13 cellular contexts compared by ENCODE assay signal in the genomic region with DNA sequence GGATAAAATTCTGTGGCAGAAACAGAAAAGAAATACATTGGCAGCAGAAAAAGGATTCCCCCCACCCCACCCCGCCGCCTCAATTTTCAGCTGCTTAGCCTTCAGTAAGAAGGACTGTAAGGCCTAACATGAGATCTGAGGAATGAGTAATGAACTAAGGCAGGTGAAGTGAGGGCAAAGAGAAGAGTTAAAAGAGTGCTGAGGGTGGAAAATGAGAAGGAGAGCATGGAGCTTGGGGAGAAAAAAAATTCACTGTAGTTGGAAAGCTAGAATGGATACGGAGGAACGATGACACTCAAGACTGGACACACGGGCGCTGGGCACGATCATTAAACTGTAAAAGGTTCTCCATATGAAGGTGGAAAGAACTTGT. TPM values are rescaled to one million over a fixed set of nuclear protein-coding genes. Genes with fewer than 3 reads are reported as not detected.
DNase-seq lines count a peak whose midpoint lies in the region; ATAC-seq, FAIRE-seq and TF ChIP-seq lines count a peak whose summit lies in the region.
"Had no signal": no experiment of that assay in that cellular context is flagged by ENCODE, and none has a peak within 500 bp of the region (broad histone marks: within the 10 kb centered on the region; RNA-seq: fewer than 3 reads in every experiment).

No MANE protein-coding gene starts in this region.

- H3K27me3 ChIP-seq in AG04450 (ENCODE audit: control insufficient read depth, insufficient read depth, low read length) (no peaks in the 10 kb centered on the region), astrocyte (ENCODE audit: insufficient read depth, low read length) (peaks cover 3% of the 10 kb centered on the region), iPS-20b (ENCODE audit: insufficient read depth, low read length) (peaks cover 61% of the 10 kb centered on the region)

- H2AFZ ChIP-seq in astrocyte (ENCODE audit: low read depth, low read length): no peak overlapping the region

- no peaks in the 10 kb centered on the region for H3K79me2 ChIP-seq in astrocyte (ENCODE audit: insufficient read depth, low read length)

- H3K4me3 Mint-ChIP-seq in HFFc6: peak overlapping the region; percentile 94
- H3K4me3 Mint-ChIP-seq in astrocyte (ENCODE audit: unreplicated experiment): peak overlapping the region; percentile 95

- H3K4me3 ChIP-seq in AG04450 (ENCODE audit: low read depth, low read length) (peak overlapping the region; percentile 8; the same call in 1 of the 2 replicates), astrocyte (ENCODE audit: insufficient read depth, low read depth, low read length) (peak overlapping the region; percentile 37), iPS-20b (ENCODE audit: low read length) (peak overlapping the region; percentile 83)

- ATAC-seq in GM19324 (IDR thresholded peaks at IDR 0.05; ENCODE audit: low FRiP score, unreplicated experiment): no peak
- no peak for ATAC-seq in HG03196 (IDR thresholded peaks at IDR 0.05; ENCODE audit: unreplicated experiment)
- ATAC-seq in HG02642 (IDR thresholded peaks at IDR 0.05; ENCODE audit: poor library complexity, unreplicated experiment): no peak
- ATAC-seq: esophagus mucosa had no signal

- POLR2A ChIA-PET in AG04450 (lab: Yijun Ruan, JAX): no interaction called here

- CTCF ChIA-PET in AG04450 (lab: Charles Lee): no interaction called here

- peak overlapping the region; percentile 87 for H3K4me2 ChIP-seq in astrocyte (ENCODE audit: low read length)

- H3K9me3 Mint-ChIP-seq in HFFc6: no peaks in the 10 kb centered on the region
- no peaks in the 10 kb centered on the region for H3K9me3 Mint-ChIP-seq in astrocyte (ENCODE audit: unreplicated experiment)

- no peaks in the 10 kb centered on the region for H4K20me1 ChIP-seq in astrocyte (ENCODE audit: insufficient read depth, low read length)

- H3K27me3 Mint-ChIP-seq in HFFc6 (ENCODE audit: insufficient read depth) (peaks cover 4% of the 10 kb centered on the region), astrocyte (ENCODE audit: low read depth, unreplicated experiment) (no peaks in the 10 kb centered on the region)

- TF ChIP-seq CTCF in AG04450 (IDR thresholded peaks at IDR 0.05; ENCODE audit: low read depth, low read length): no peak
- TF ChIP-seq CTCF in HFFc6 (IDR thresholded peaks at IDR 0.05): no peak
- no peak for TF ChIP-seq CTCF in astrocyte (IDR thresholded peaks at IDR 0.05; ENCODE audit: insufficient read depth, low read depth, low read length)

- H3K36me3 Mint-ChIP-seq in HFFc6 (ENCODE audit: low read depth) (no peaks in the 10 kb centered on the region), astrocyte (ENCODE audit: low read depth, unreplicated experiment) (no peaks in the 10 kb centered on the region)

- no peak for FAIRE-seq in astrocyte (lab: Jason Lieb, UNC)
- FAIRE-seq: bronchial epithelial cell, kidney had no signal

- H3K27ac ChIP-seq in AG04450 (ENCODE audit: low read depth, low read length) (no peak overlapping the region), astrocyte (ENCODE audit: low read depth, low read length) (no peak overlapping the region), iPS-20b (ENCODE audit: low read length) (no peak overlapping the region)

- H3K4me1 ChIP-seq in astrocyte (ENCODE audit: insufficient read depth, low read length) (peaks cover 6% of the 10 kb centered on the region), iPS-20b (ENCODE audit: insufficient read depth, low read length) (peaks cover 9% of the 10 kb centered on the region; the same call in 1 of the 2 replicates)

- H3K9me3 ChIP-seq in AG04450 (ENCODE audit: control insufficient read depth, insufficient read depth, low read length) (no peaks in the 10 kb centered on the region), astrocyte (ENCODE audit: insufficient read depth, low read depth, low read length) (no peaks in the 10 kb centered on the region), iPS-20b (ENCODE audit: insufficient read depth, low read depth, low read length) (no peaks in the 10 kb centered on the region)

- DNase-seq in AG04450 (ENCODE audit: low read depth, low spot score) (no peak), HFFc6 (no peak), astrocyte (ENCODE audit: low read depth) (no peak), OCI-M2 (lab: John Stamatoyannopoulos, UW; ENCODE audit: unreplicated experiment) (no peak)
- DNase-seq: CD4-positive, alpha-beta memory T cell; kidney; T1000 had no signal

- H3K9ac ChIP-seq in astrocyte (ENCODE audit: low read length) (no peak overlapping the region), iPS-20b (ENCODE audit: low read depth, low read length) (peak overlapping the region; percentile 59; the same call in 1 of the 2 replicates)

- H3K27ac Mint-ChIP-seq in HFFc6: no peak overlapping the region
- H3K27ac Mint-ChIP-seq in astrocyte (ENCODE audit: unreplicated experiment): no peak overlapping the region

- peaks cover 50% of the 10 kb centered on the region for H3K4me1 Mint-ChIP-seq in HFFc6 (ENCODE audit: low read depth)
- H3K4me1 Mint-ChIP-seq in astrocyte (ENCODE audit: low read depth, unreplicated experiment): peaks cover 4% of the 10 kb centered on the region

- no peaks in the 10 kb centered on the region for H3K36me3 ChIP-seq in astrocyte (ENCODE audit: insufficient read depth, low read length)
- no peaks in the 10 kb centered on the region for H3K36me3 ChIP-seq in iPS-20b (ENCODE audit: insufficient read depth, low read depth, low read length)

RNA-seq across cellular contexts. Expression of a gene that starts 14.6 kb away (rescaled TPM):
- not detected in 2 replicates for polyA plus RNA-seq in AG04450 (2011; rRNA removed)
- polyA minus RNA-seq in AG04450 (2011; rRNA and poly(A)+ RNA removed): not detected in 2 replicates
- total RNA-seq in HFFc6 (2021; fragmentation: NEBNext Ultra II Directional; extraction: Animal tissue kit (Norgen Biotek cat#: 25700)): not detected
- not detected in 2 replicates for total RNA-seq in astrocyte
- total RNA-seq: bronchial epithelial cell; CD4-positive, alpha-beta memory T cell; esophagus mucosa; kidney had no signal
- polyA plus RNA-seq: CD4-positive, alpha-beta memory T cell had no signal

RNA-seq across cellular contexts. Expression of a gene that starts 50.0 kb away (rescaled TPM):
- 0.02 and 0.16 TPM in 2 replicates for polyA plus RNA-seq in AG04450 (2011; rRNA removed)
- polyA minus RNA-seq in AG04450 (2011; rRNA and poly(A)+ RNA removed): not detected in 2 replicates
- not detected for total RNA-seq in HFFc6 (2021; fragmentation: NEBNext Ultra II Directional; extraction: Animal tissue kit (Norgen Biotek cat#: 25700))
- 2.0 and 2.3 TPM in 2 replicates for total RNA-seq in astrocyte

Comparison
In these comparisons a context has a peak if more than half of its experiments do, and no peak if none do; other contexts are left out.
1. H3K4me3 ChIP-seq: peak in every context shown above with its lines; median percentile 83 in iPS-20b; 37 in astrocyte; 8 in AG04450.